Comparison of ENCODE assay signal across 1 cellular context in genomic region chr18:55587341-55588000, GRCh38.
TF ChIP-seq lines count a peak whose summit lies in the region.

No MANE protein-coding gene starts in this region.

TF ChIP-seq in HEK293, 187 proteins besides CTCF, POLR2A, EP300 and RAD21 (continued from another document and continues in another):
- TF ChIP-seq ZNF16 (tag by site-specific recombination; IDR thresholded peaks at IDR 0.05; ENCODE audit: low read depth) (no peak), ZBTB11 (tag by site-specific recombination; conservative IDR thresholded peaks at IDR 0.05; ENCODE audit: low read depth) (no peak), ZNF433 (tag by site-specific recombination; IDR thresholded peaks at IDR 0.05; ENCODE audit: low read depth) (no peak), ZNF514 (tag by site-specific recombination; IDR thresholded peaks at IDR 0.05) (no peak), ZNF423 (tag by site-specific recombination; IDR thresholded peaks at IDR 0.05) (no peak), PBX3 (CRISPR knock-in tag; IDR thresholded peaks at IDR 0.05) (no peak), ZNF654 (tag by site-specific recombination; IDR thresholded peaks at IDR 0.05; ENCODE audit: low read depth) (no peak), ZNF37A (tag by site-specific recombination; IDR thresholded peaks at IDR 0.05) (no peak), REST (tag by site-specific recombination; IDR thresholded peaks at IDR 0.05) (no peak), ZNF292 (tag by site-specific recombination; IDR thresholded peaks at IDR 0.05; ENCODE audit: borderline replicate concordance, low read depth) (no peak), ZBTB8A (tag by site-specific recombination; IDR thresholded peaks at IDR 0.05) (no peak), SALL2 (tag by site-specific recombination; IDR thresholded peaks at IDR 0.05; ENCODE audit: borderline replicate concordance) (no peak), ZNF639 (tag by site-specific recombination; IDR thresholded peaks at IDR 0.05) (no peak), ZNF747 (tag by site-specific recombination; IDR thresholded peaks at IDR 0.05) (no peak), ZNF530 (tag by site-specific recombination; IDR thresholded peaks at IDR 0.05; ENCODE audit: low read depth) (no peak), ZNF133 (tag by site-specific recombination; IDR thresholded peaks at IDR 0.05) (no peak), HOXC10 (CRISPR knock-in tag; IDR thresholded peaks at IDR 0.05) (no peak), ZNF366 (tag by site-specific recombination; conservative IDR thresholded peaks at IDR 0.05) (peak; percentile 63), GLI2 (tag by site-specific recombination; IDR thresholded peaks at IDR 0.05; ENCODE audit: borderline replicate concordance, low read depth) (no peak), ZNF138 (tag by site-specific recombination; IDR thresholded peaks at IDR 0.05; ENCODE audit: borderline replicate concordance) (no peak), SETDB1 (IDR thresholded peaks at IDR 0.05; ENCODE audit: insufficient read length, low read length) (no peak), ZNF785 (tag by site-specific recombination; IDR thresholded peaks at IDR 0.05) (no peak), ZNF585B (tag by site-specific recombination; IDR thresholded peaks at IDR 0.05) (no peak), ZNF223 (tag by site-specific recombination; IDR thresholded peaks at IDR 0.05) (no peak), ZSCAN16 (tag by site-specific recombination; IDR thresholded peaks at IDR 0.05) (no peak), ZFHX2 (tag by site-specific recombination; conservative IDR thresholded peaks at IDR 0.05) (no peak), ZEB2 (tag by site-specific recombination; IDR thresholded peaks at IDR 0.05) (no peak), ZNF362 (tag by site-specific recombination; IDR thresholded peaks at IDR 0.05) (no peak), ZNF146 (tag by site-specific recombination; IDR thresholded peaks at IDR 0.05) (no peak), MZF1 (tag by site-specific recombination; IDR thresholded peaks at IDR 0.05; ENCODE audit: borderline replicate concordance) (no peak), ZNF121 (tag by site-specific recombination; IDR thresholded peaks at IDR 0.05) (no peak), MEIS1 (CRISPR knock-in tag; IDR thresholded peaks at IDR 0.05; ENCODE audit: borderline replicate concordance) (no peak), ZNF548 (tag by site-specific recombination; IDR thresholded peaks at IDR 0.05) (no peak), KLF17 (tag by site-specific recombination; IDR thresholded peaks at IDR 0.05) (no peak), ZBTB17 (tag by site-specific recombination; IDR thresholded peaks at IDR 0.05) (peak; percentile 57), ZNF112 (tag by site-specific recombination; IDR thresholded peaks at IDR 0.05) (no peak), ZNF354C (tag by site-specific recombination; IDR thresholded peaks at IDR 0.05; ENCODE audit: borderline replicate concordance, low read depth) (no peak), ZNF10 (tag by site-specific recombination; IDR thresholded peaks at IDR 0.05) (no peak), ZIC2 (tag by site-specific recombination; IDR thresholded peaks at IDR 0.05) (no peak), ZSCAN23 (tag by site-specific recombination; IDR thresholded peaks at IDR 0.05) (no peak), ZNF510 (tag by site-specific recombination; IDR thresholded peaks at IDR 0.05; ENCODE audit: insufficient replicate concordance) (no peak), ZNF473 (tag by site-specific recombination; IDR thresholded peaks at IDR 0.05) (no peak), ZNF148 (tag by site-specific recombination; IDR thresholded peaks at IDR 0.05; ENCODE audit: borderline replicate concordance) (no peak), KLF9 (tag by site-specific recombination; IDR thresholded peaks at IDR 0.05; ENCODE audit: low read depth) (peak; percentile 45; the same call in 1 of the 2 replicates), PRDM1 (tag by site-specific recombination; IDR thresholded peaks at IDR 0.05) (peak; percentile 89), ZNF48 (tag by site-specific recombination; IDR thresholded peaks at IDR 0.05) (no peak), ZNF335 (tag by site-specific recombination; conservative IDR thresholded peaks at IDR 0.05) (peak; percentile 44), ZNF843 (tag by site-specific recombination; IDR thresholded peaks at IDR 0.05) (no peak), ZFP3 (tag by site-specific recombination; IDR thresholded peaks at IDR 0.05; ENCODE audit: low read depth) (no peak), OSR2 (tag by site-specific recombination; IDR thresholded peaks at IDR 0.05) (no peak), ZNF677 (tag by site-specific recombination; IDR thresholded peaks at IDR 0.05) (no peak), ZNF626 (tag by site-specific recombination; IDR thresholded peaks at IDR 0.05) (no peak), ZNF239 (tag by site-specific recombination; IDR thresholded peaks at IDR 0.05) (no peak), ZBTB7A (tag by site-specific recombination; IDR thresholded peaks at IDR 0.05; ENCODE audit: low read depth) (no peak)
